8 cellular contexts compared by ENCODE assay signal in the genomic region with DNA sequence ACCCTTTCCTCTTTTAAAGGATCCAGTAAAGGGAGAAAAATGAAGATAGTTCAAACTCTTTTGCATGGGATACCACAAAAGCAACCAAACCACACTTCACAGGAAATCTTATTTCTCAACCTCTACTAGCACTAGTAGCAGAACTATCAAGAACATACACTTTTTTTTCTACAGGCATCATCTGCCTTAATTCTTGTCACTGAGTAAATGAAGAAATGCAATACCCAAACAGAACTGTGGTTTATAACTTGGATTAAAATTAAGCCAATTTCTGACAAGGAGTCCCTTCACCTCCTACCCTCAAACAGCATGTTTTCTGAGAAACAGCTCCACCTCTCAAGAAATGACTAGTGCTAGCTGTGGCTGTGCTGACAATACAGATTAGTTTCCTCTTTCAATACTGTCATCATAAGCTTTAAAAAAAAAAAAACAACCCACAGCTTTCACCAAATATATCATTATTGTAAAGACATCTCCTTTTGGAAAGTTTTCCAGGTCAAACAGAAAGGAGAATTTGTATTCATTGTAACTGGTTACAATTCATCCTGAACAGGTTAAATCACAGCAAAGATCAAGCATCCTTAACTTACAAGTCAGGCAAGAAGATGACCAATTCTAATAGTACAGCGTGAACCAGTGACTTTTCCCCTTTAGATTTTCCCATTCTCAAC. TPM values are rescaled to one million over a fixed set of nuclear protein-coding genes. Genes with fewer than 3 reads are reported as not detected.
DNase-seq lines count a peak whose midpoint lies in the region; ATAC-seq and TF ChIP-seq lines count a peak whose summit lies in the region.

No MANE protein-coding gene starts in this region.

- no peaks in the 10 kb centered on the region for H3K9me3 ChIP-seq in breast epithelium
- no peaks in the 10 kb centered on the region for H3K9me3 ChIP-seq in parathyroid adenoma (ENCODE audit: control insufficient read depth, low read length)
- H3K9me3 ChIP-seq in thyroid gland: no peaks in the 10 kb centered on the region

- intact Hi-C loops in breast epithelium (cut with DNase I; ENCODE audit: low total_unique reads): no loop called here
- intact Hi-C loops in thyroid gland (cut with DNase I): no loop called here

- peaks cover 6% of the 10 kb centered on the region for H3K79me2 ChIP-seq in parathyroid adenoma

- 51 to 67% methylated on average over 1 of the region's 1 CpG for WGBS in thyroid gland, 2 donors

- H3K4me3 ChIP-seq in NB4 (ENCODE audit: low read depth, low read length) (no peak overlapping the region), breast epithelium (no peak overlapping the region), parathyroid adenoma (ENCODE audit: low read depth, low read length) (no peak overlapping the region), thyroid gland (replicated peaks in 1 of 3) (no peak overlapping the region)

- H3K4me1 ChIP-seq in breast epithelium: peaks cover 0 to 9% of the 10 kb centered on the region in 2 donors
- H3K4me1 ChIP-seq in parathyroid adenoma: peaks cover 9% of the 10 kb centered on the region
- H3K4me1 ChIP-seq in thyroid gland: peaks cover 7 to 9% of the 10 kb centered on the region in 2 donors

- H3K27me3 ChIP-seq in breast epithelium: no peaks in the 10 kb centered on the region
- no peaks in the 10 kb centered on the region for H3K27me3 ChIP-seq in parathyroid adenoma (ENCODE audit: control insufficient read depth, insufficient read depth, low read length)
- no peaks in the 10 kb centered on the region for H3K27me3 ChIP-seq in thyroid gland

- H2AFZ ChIP-seq in parathyroid adenoma: no peak overlapping the region

- TF ChIP-seq POLR2A in NB4 (IDR thresholded peaks at IDR 0.05; ENCODE audit: extremely low read depth, insufficient read length) (no peak), breast epithelium (IDR thresholded peaks at IDR 0.05) (no peak), thyroid gland (IDR thresholded peaks at IDR 0.05) (no peak)

- DNase-seq in NB4 (ENCODE audit: low read depth) (peak; percentile 76), breast epithelium (ENCODE audit: low spot score in 2 of 2) (no peak), thyroid gland (no peak), SW 1271 (lab: John Stamatoyannopoulos, UW) (no peak), NCI-H1436 treated with DMSO at 0.1 percent for 48 hours (lab: John Stamatoyannopoulos, UW) (no peak)

- no peaks in the 10 kb centered on the region for H3K36me3 ChIP-seq in breast epithelium
- H3K36me3 ChIP-seq in parathyroid adenoma (ENCODE audit: control insufficient read depth, insufficient read depth, low read length): no peaks in the 10 kb centered on the region
- H3K36me3 ChIP-seq in thyroid gland: no peaks in the 10 kb centered on the region

- H3K4me2 ChIP-seq in parathyroid adenoma (ENCODE audit: low read length): peak overlapping the region; percentile 45

- H3K27ac ChIP-seq in breast epithelium (peak overlapping the region; percentile 69 to 73), parathyroid adenoma (no peak overlapping the region), thyroid gland (peak overlapping the region in 1 of 3 donors; percentile 8)

- no peak overlapping the region for H3K9ac ChIP-seq in parathyroid adenoma

- peak; percentile 65 for ATAC-seq in GM18519 (IDR thresholded peaks at IDR 0.05; ENCODE audit: low FRiP score, unreplicated experiment)
- ATAC-seq in HG02610 (IDR thresholded peaks at IDR 0.05; ENCODE audit: unreplicated experiment): peak; percentile 83

- no peak for TF ChIP-seq CTCF in NB4 (IDR thresholded peaks at IDR 0.05; ENCODE audit: low read depth, low read length)
- TF ChIP-seq CTCF in breast epithelium (IDR thresholded peaks at IDR 0.05): no peak
- no peak for TF ChIP-seq CTCF in parathyroid adenoma (IDR thresholded peaks at IDR 0.05)
- no peak for TF ChIP-seq CTCF in thyroid gland (IDR thresholded peaks at IDR 0.05)

RNA-seq across cellular contexts. Expression of a gene that starts 44.4 kb away (rescaled TPM):
- total RNA-seq in breast epithelium (10 to 100 TPM; 38.4 to 57.1 (median 53.7) TPM), thyroid gland (10 to 100 TPM; 33.1 to 45.3 (median 37.7) TPM)
